In the genomic region with DNA sequence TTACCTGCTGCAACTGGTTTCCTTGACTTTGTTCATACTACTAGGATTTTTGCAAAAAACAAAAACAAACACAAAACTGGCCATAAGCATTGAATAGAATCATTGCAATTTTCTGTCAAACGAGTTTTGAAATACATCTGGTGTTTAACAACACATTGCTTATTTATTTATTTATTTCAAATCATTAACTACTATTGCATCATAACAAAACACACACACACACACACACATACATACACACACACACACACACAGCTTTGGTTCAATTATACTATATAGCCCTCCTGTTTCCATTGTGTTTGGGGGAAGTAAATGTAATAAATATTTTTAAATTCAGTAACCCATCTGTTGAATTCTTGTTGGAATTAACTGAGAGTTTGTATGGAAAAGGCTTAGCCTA, we compare ENCODE assay signal across 11 cellular contexts. TPM values are rescaled to one million over a fixed set of nuclear protein-coding genes. Genes with fewer than 3 reads are reported as not detected.
"Had no signal": no experiment of that assay in that cellular context is flagged by ENCODE, and none has a peak within 500 bp of the region (broad histone marks: within the 10 kb centered on the region; RNA-seq: fewer than 3 reads in every experiment).

No MANE protein-coding gene starts in this region.

- H3K9ac ChIP-seq: GM23248, KMS-11 had no signal

- DNase-seq: GM23248, GOT3, H9, HCEC 1CT, Karpas-422, KBM-7 had no signal

- H2AFZ ChIP-seq: GM23248 had no signal

- FAIRE-seq: H54, HTR-8/SVneo had no signal

- H3K4me3 ChIP-seq: GM23248 had no signal

- H3K27ac ChIP-seq: GM23248, KMS-11 had no signal

- H3K4me2 ChIP-seq: KMS-11 had no signal

RNA-seq across cellular contexts. Expression of a gene that starts 43.8 kb away (rescaled TPM):
- total RNA-seq: GM23248, HT-29, LHCN-M2 had no signal
- polyA plus RNA-seq: GM23248 had no signal
